Comparison of ENCODE assay signal across 1 cellular context in genomic region chrX:24693453-24694202, GRCh38.
TF ChIP-seq lines count a peak whose summit lies in the region.

TSS of gene POLA1 (plus strand) at chrX:24693918. CDS start at chrX:24693962, 44 bp downstream.

TF ChIP-seq in HepG2, 621 proteins besides CTCF, POLR2A, EP300 and RAD21 (continued from another document and continues in another):
- TF ChIP-seq HNF4G (IDR thresholded peaks at IDR 0.05; ENCODE audit: borderline replicate concordance, low read depth, low read length) (no peak), HNF4G (CRISPR knock-in tag; IDR thresholded peaks at IDR 0.05; ENCODE audit: borderline replicate concordance, low read depth) (no peak), REL (CRISPR knock-in tag; conservative IDR thresholded peaks at IDR 0.05) (no peak), GLMP (CRISPR knock-in tag; IDR thresholded peaks at IDR 0.05; ENCODE audit: borderline replicate concordance) (no peak), HNF4A (CRISPR knock-in tag; IDR thresholded peaks at IDR 0.05) (no peak), MZF1 (CRISPR knock-in tag; IDR thresholded peaks at IDR 0.05; ENCODE audit: borderline replicate concordance) (no peak), ZNF251 (CRISPR knock-in tag; IDR thresholded peaks at IDR 0.05) (no peak), ZNF549 (CRISPR knock-in tag; IDR thresholded peaks at IDR 0.05) (no peak), ISL2 (CRISPR knock-in tag; IDR thresholded peaks at IDR 0.05) (peak; percentile 46; the same call in 1 of the 2 replicates), CHD4 (IDR thresholded peaks at IDR 0.05; ENCODE audit: borderline replicate concordance, low read length) (no peak), ZFYVE20 (CRISPR knock-in tag; IDR thresholded peaks at IDR 0.05; ENCODE audit: borderline replicate concordance, low read depth) (no peak), IRX3 (CRISPR knock-in tag; IDR thresholded peaks at IDR 0.05; ENCODE audit: borderline replicate concordance, low read depth) (peak; percentile 72; the same call in 1 of the 2 replicates), ZNF564 (CRISPR knock-in tag; IDR thresholded peaks at IDR 0.05) (peak; percentile 57; the same call in 1 of the 2 replicates), GATA4 (IDR thresholded peaks at IDR 0.05; ENCODE audit: borderline replicate concordance, low read depth) (no peak), ZNF883 (CRISPR knock-in tag; IDR thresholded peaks at IDR 0.05; ENCODE audit: not compliant biosample characterization) (no peak), ZNF232 (CRISPR knock-in tag; IDR thresholded peaks at IDR 0.05; ENCODE audit: borderline replicate concordance) (no peak), MXD4 (CRISPR knock-in tag; IDR thresholded peaks at IDR 0.05) (0 out of 2 replicates have a peak, but pooled peaks have one; percentile 32), U2AF2 (IDR thresholded peaks at IDR 0.05; ENCODE audit: low read depth, low read length) (no peak), MAFG (CRISPR knock-in tag; IDR thresholded peaks at IDR 0.05) (no peak), ZNF350 (CRISPR knock-in tag; IDR thresholded peaks at IDR 0.05; ENCODE audit: borderline replicate concordance, low read depth) (peak; percentile 58; the same call in 1 of the 2 replicates), ZNF121 (CRISPR knock-in tag; IDR thresholded peaks at IDR 0.05) (no peak), SNAPC4 (CRISPR knock-in tag; IDR thresholded peaks at IDR 0.05) (no peak), TARDBP (CRISPR knock-in tag; IDR thresholded peaks at IDR 0.05) (peak; percentile 69), ELF3 (CRISPR knock-in tag; IDR thresholded peaks at IDR 0.05) (peak; percentile 24; the same call in 1 of the 2 replicates), HMG20B (CRISPR knock-in tag; conservative IDR thresholded peaks at IDR 0.05) (no peak), ELF1 (CRISPR knock-in tag; IDR thresholded peaks at IDR 0.05) (no peak; the same call in 1 of the 2 replicates), ZNF879 (CRISPR knock-in tag; IDR thresholded peaks at IDR 0.05) (0 out of 2 replicates have a peak, but pooled peaks have one; percentile 73), ZFP41 (CRISPR knock-in tag; IDR thresholded peaks at IDR 0.05; ENCODE audit: borderline replicate concordance) (no peak), ZNF432 (CRISPR knock-in tag; IDR thresholded peaks at IDR 0.05; ENCODE audit: borderline replicate concordance) (no peak), ZNF615 (CRISPR knock-in tag; IDR thresholded peaks at IDR 0.05; ENCODE audit: borderline replicate concordance) (no peak), RXRA (CRISPR knock-in tag; IDR thresholded peaks at IDR 0.05) (peak; percentile 72), MYPOP (CRISPR knock-in tag; IDR thresholded peaks at IDR 0.05) (peak; percentile 75; the same call in 1 of the 2 replicates), ZFP90 (CRISPR knock-in tag; IDR thresholded peaks at IDR 0.05; ENCODE audit: borderline replicate concordance) (no peak; the same call in 1 of the 2 replicates), PAF1 (CRISPR knock-in tag; IDR thresholded peaks at IDR 0.05) (no peak), NR2F2 (IDR thresholded peaks at IDR 0.05; ENCODE audit: borderline replicate concordance, low read depth) (no peak), ZNF3 (CRISPR knock-in tag; IDR thresholded peaks at IDR 0.05) (no peak), ZNF530 (CRISPR knock-in tag; IDR thresholded peaks at IDR 0.05; ENCODE audit: low read depth) (no peak), CBX5 (CRISPR knock-in tag; IDR thresholded peaks at IDR 0.05; ENCODE audit: borderline replicate concordance) (no peak), ARID5B (CRISPR knock-in tag; IDR thresholded peaks at IDR 0.05) (peak; percentile 55), PREB (CRISPR knock-in tag; IDR thresholded peaks at IDR 0.05) (no peak), BRD4 (CRISPR knock-in tag; IDR thresholded peaks at IDR 0.05) (no peak), ZNF772 (CRISPR knock-in tag; IDR thresholded peaks at IDR 0.05) (0 out of 2 replicates have a peak, but pooled peaks have one; percentile 67), SIX4 (CRISPR knock-in tag; IDR thresholded peaks at IDR 0.05) (no peak), ZNF687 (CRISPR knock-in tag; IDR thresholded peaks at IDR 0.05) (peak; percentile 86), CEBPZ (IDR thresholded peaks at IDR 0.05; ENCODE audit: low read length) (no peak), ZNF777 (CRISPR knock-in tag; IDR thresholded peaks at IDR 0.05) (peak; percentile 26; the same call in 1 of the 2 replicates), POGZ (CRISPR knock-in tag; IDR thresholded peaks at IDR 0.05) (peak; percentile 49; the same call in 1 of the 2 replicates), ZNF501 (CRISPR knock-in tag; IDR thresholded peaks at IDR 0.05) (peak; percentile 71)
